ENCODE assay signal across 8 cellular contexts in genomic region chr2:169141713-169142352, GRCh38.
DNase-seq lines count a peak whose midpoint lies in the region; ATAC-seq lines count a peak whose summit lies in the region.

No MANE protein-coding gene starts in this region.

- ATAC-seq in GM18502 (IDR thresholded peaks at IDR 0.05; ENCODE audit: poor library complexity, unreplicated experiment): peak; percentile 72

- DNase-seq in AG08395 (ENCODE audit: low spot score) (peak; percentile 60), HPDE6-E6E7 (ENCODE audit: extremely low spot score) (peak; percentile 54), RPMI7951 (ENCODE audit: low read depth) (peak; percentile 54), glomerular visceral epithelial cell (ENCODE audit: extremely low spot score) (peak; percentile 65), pulmonary artery endothelial cell (ENCODE audit: low read depth, low spot score) (peak; percentile 11), mesenteric fat pad (ENCODE audit: low spot score) (no peak)
- DNase-seq in activated T-helper 9 cell treated with anti-CD3 and anti-CD28 coated beads, Interleukin-2, amount 50 U/mL, for 16 hours (ENCODE audit: low read depth): peak; percentile 39
